ENCODE assay signal across 8 cellular contexts in the genomic region with DNA sequence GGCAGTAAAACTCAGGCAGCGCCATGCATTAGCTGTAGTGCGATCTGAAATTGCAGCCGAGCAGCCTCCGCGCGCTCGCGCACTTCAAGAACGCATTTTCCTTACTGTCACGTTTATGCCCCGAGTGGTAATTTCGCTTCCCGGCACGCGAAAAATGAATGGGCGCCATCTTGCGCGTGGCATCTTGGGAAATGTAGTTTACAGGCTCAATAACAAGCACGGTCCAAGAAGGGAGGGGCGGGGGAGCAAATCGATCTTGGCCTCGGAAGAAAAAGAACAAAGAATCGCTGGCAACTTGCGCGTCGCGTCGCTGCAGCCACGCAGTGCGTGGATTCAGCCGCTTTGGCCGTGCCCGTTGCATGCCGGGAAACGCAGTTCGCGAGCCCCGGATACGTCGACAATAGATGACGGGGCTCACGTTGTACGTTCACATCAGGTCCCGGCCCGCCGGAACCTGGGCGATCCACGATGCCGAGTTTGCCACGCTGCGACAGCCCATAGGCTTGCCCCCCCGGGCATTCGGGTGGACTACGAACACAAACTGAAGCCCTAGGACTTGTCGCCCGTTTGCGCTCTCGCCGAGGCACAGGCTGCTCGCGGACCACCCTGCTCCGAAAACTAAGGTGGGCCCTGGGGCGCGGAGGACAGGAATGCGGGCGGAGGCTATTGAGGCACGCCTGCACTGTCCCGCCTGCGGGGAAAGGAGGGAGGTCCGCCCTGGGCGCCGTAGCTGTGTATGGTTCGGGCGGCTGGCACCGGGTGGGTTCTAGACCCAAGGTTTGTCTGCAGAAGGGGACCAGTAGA. TPM values are rescaled to one million over a fixed set of nuclear protein-coding genes. Genes with fewer than 3 reads are reported as not detected.
DNase-seq lines count a peak whose midpoint lies in the region; ATAC-seq, FAIRE-seq and TF ChIP-seq lines count a peak whose summit lies in the region.

A gene with protein sequence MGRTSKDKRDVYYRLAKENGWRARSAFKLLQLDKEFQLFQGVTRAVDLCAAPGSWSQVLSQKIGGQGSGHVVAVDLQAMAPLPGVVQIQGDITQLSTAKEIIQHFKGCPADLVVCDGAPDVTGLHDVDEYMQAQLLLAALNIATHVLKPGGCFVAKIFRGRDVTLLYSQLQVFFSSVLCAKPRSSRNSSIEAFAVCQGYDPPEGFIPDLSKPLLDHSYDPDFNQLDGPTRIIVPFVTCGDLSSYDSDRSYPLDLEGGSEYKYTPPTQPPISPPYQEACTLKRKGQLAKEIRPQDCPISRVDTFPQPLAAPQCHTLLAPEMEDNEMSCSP (plus strand): TSS at position 426 of the 804 bp plus-strand sequence. CDS start 1,849 bp downstream, outside the sequence.

- peak within 1 kb of the TSS; percentile 67 to 70 for H3K27ac ChIP-seq in kidney (ENCODE audit: low read depth in 2 of 2, low read length in 2 of 2)

- TF ChIP-seq CTCF in AG09319 (IDR thresholded peaks at IDR 0.05; ENCODE audit: low read depth, low read length) (no peak), kidney (IDR thresholded peaks at IDR 0.05; ENCODE audit: borderline replicate concordance, extremely low read depth, insufficient read depth) (no peak)

- no peaks in the 10 kb centered on the region for H3K9me3 ChIP-seq in kidney (ENCODE audit: control insufficient read depth in 1 of 2, low read length in 2 of 2)

- H3K4me1 ChIP-seq in kidney (ENCODE audit: control insufficient read depth in 1 of 2, insufficient read depth in 1 of 2, low read depth in 1 of 2, low read length in 2 of 2): no peaks in the 10 kb centered on the region

- FAIRE-seq in kidney (lab: Jason Lieb, UNC): no peak

- DNase-seq in AG09319 (ENCODE audit: extremely low read depth, low read depth) (peak; percentile 85), NCI-H510A (lab: John Stamatoyannopoulos, UW) (peak; percentile 66), cerebellum (ENCODE audit: low spot score) (peak; percentile 85), kidney (peak; percentile 95)
- DNase-seq in activated CD4-positive, alpha-beta T cell treated with anti-CD3 and anti-CD28 coated beads for 1 hour: peak; percentile 81
- peak; percentile 89 for DNase-seq in stimulated activated CD4-positive, alpha-beta T cell treated with anti-CD3 and anti-CD28 coated beads, Interleukin-15, amount 100 ng/mL, for 24 hours

- peak; percentile 95 for ATAC-seq in GM19035 (IDR thresholded peaks at IDR 0.05; ENCODE audit: unreplicated experiment)
- peak; percentile 87 for ATAC-seq in HG03354 (IDR thresholded peaks at IDR 0.05; ENCODE audit: poor library complexity, severe bottlenecking, unreplicated experiment)

- intact Hi-C loops in kidney (cut with DNase I): no loop called here

- peak within 1 kb of the TSS; percentile 86 to 91 for H3K4me3 ChIP-seq in kidney (ENCODE audit: low read length in 2 of 2)

- H3K9ac ChIP-seq in kidney (ENCODE audit: low read length in 2 of 2): peak within 1 kb of the TSS; percentile 8 to 55

- no peaks in the 10 kb centered on the region for H3K36me3 ChIP-seq in kidney (ENCODE audit: control insufficient read depth in 1 of 2, insufficient read depth in 2 of 2, low read length in 2 of 2)

RNA-seq across cellular contexts. Expression of the gene that starts here (rescaled TPM):
- total RNA-seq in cerebellum: 24.0 TPM
- total RNA-seq in kidney: 33.9 TPM
- polyA plus RNA-seq in kidney (ENCODE audit: insufficient read depth, low read depth, low replicate concordance): 30.6 TPM

Comparison
In these comparisons a context has a peak if more than half of its experiments do, and no peak if none do; other contexts are left out.
1. Peak in every context shown above with its lines: DNase-seq, ATAC-seq, H3K4me3 ChIP-seq and H3K27ac ChIP-seq.